12 cellular contexts compared by ENCODE assay signal in the genomic region with DNA sequence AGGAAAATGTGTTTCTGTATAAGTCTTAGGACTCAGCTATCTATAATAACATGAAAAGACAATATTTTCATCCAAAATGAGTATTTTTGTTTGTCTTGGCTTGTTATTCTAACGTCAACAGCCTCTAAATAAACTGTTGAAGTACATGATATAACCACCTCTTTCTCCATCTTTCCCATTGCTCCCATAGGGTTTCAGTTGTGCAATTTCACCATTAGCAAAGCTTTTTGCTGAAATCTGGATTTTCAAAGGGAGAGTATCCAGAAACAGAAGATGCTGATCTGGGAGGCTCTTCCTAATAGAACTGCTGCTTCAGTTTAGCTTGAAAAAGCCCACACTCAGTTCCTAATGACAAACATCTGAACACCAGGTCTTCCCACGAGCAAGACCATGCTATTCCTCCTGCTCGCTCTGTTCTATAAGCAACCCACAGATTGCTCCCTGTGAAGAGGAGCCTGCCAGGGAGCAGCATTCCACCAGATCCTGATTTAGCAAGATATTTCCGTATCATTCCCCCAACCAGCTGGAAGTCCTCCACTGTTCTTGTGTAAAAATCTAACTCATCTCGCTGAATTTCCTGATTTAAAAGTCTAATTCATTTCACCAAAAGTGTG. TPM values are rescaled to one million over a fixed set of nuclear protein-coding genes. Genes with fewer than 3 reads are reported as not detected.
A peak's percentile ranks its signal among the peaks of the same experiment; 100 is the strongest.
DNase-seq lines count a peak whose midpoint lies in the region; ATAC-seq, FAIRE-seq and TF ChIP-seq lines count a peak whose summit lies in the region.
"Not testable (repeated sequence)": the region's sequence is repeated elsewhere in the genome, so short reads cannot be mapped to it uniquely, and the experiment has no call there.
"Had no signal": no experiment of that assay in that cellular context is flagged by ENCODE, and none has a peak within 500 bp of the region (broad histone marks: within the 10 kb centered on the region; RNA-seq: fewer than 3 reads in every experiment).

No MANE protein-coding gene starts in this region.

- H3K27me3 ChIP-seq in IMR-90 (ENCODE audit: control insufficient read depth, insufficient read depth, low read length); dorsolateral prefrontal cortex; keratinocyte (ENCODE audit: control insufficient read depth, extremely low read depth, insufficient read depth, low read length); pancreas; uterus: not testable (repeated sequence)

- not testable (repeated sequence) for TF ChIP-seq RAD21 in IMR-90 (IDR thresholded peaks at IDR 0.05; ENCODE audit: low read length)

- dilution Hi-C loops in IMR-90 (cut with HindIII; ENCODE audit: low sequenced_read_pairs, unreplicated experiment); keratinocyte (cut with MboI; ENCODE audit: extremely low pct_ligation_motif_present, low sequenced_read_pairs): not testable (repeated sequence)

- H3K79me1 ChIP-seq in IMR-90 (ENCODE audit: low read depth in 1 of 2, low read length in 2 of 2) = not testable (repeated sequence)

- not testable (repeated sequence) for H3K4me3 ChIP-seq in IMR-90 (ENCODE audit: insufficient read depth, low read depth, low read length); keratinocyte (ENCODE audit: control insufficient read depth in 2 of 3, extremely low read depth in 1 of 3, insufficient read depth in 2 of 3, low read depth in 1 of 3, low read length in 3 of 3); pancreas; uterus
- H3K4me3 ChIP-seq in dorsolateral prefrontal cortex = peak overlapping the region in 1 of 59 donors; percentile 17

- ATAC-seq in IMR-90 (ENCODE audit: low read depth) (peak; percentile 38; the same call in 1 of the 2 replicates), Right ventricle myocardium inferior (peak; percentile 63), pancreas (peak in 3 of 4 donors; percentile 21 to 34 (median 32))

- TF ChIP-seq POLR2A in IMR-90 (IDR thresholded peaks at IDR 0.05; ENCODE audit: low read depth, low read length); uterus (IDR thresholded peaks at IDR 0.05): not testable (repeated sequence)

- peak; percentile 1 for DNase-seq in AG08395 (ENCODE audit: low spot score)
- peak; percentile 39 for DNase-seq in IMR-90
- peak in 6 of 10 donors; percentile 13 to 70 (median 61) for DNase-seq in dorsolateral prefrontal cortex
- DNase-seq in fibroblast of peridontal ligament (ENCODE audit: extremely low read depth) = peak; percentile 43
- peak; percentile 26 for DNase-seq in Right ventricle myocardium inferior (ENCODE audit: missing footprints)
- DNase-seq in keratinocyte (ENCODE audit: low read depth, low spot score); pancreas: not testable (repeated sequence)
- DNase-seq in uterus = peak; percentile 27 to 41

- POLR2A ChIA-PET in IMR-90 (lab: Charles Lee; ENCODE audit: unreplicated experiment) = not testable (repeated sequence)

- H4K91ac ChIP-seq in IMR-90 (ENCODE audit: insufficient read depth, low read depth, low read length) = not testable (repeated sequence)

- not testable (repeated sequence) for H2BK120ac ChIP-seq in IMR-90 (ENCODE audit: low read depth, low read length)

- H3K9me3 ChIP-seq in IMR-90 (ENCODE audit: control insufficient read depth, insufficient read depth, low read length); keratinocyte (ENCODE audit: control insufficient read depth, low read depth, low read length); pancreas; uterus: not testable (repeated sequence)

- in situ Hi-C loops in IMR-90 (cut with MboI; ENCODE audit: low sequenced_read_pairs) = not testable (repeated sequence)

- H2AK9ac ChIP-seq in IMR-90 (replicated peaks; ENCODE audit: low read depth, low read length, poor library complexity) = not testable (repeated sequence)

- not testable (repeated sequence) for TF ChIP-seq CTCF in IMR-90 (conservative IDR thresholded peaks at IDR 0.05; ENCODE audit: low read depth, low read length); dorsolateral prefrontal cortex (IDR thresholded peaks at IDR 0.05 in 54 of 56, conservative IDR thresholded peaks at IDR 0.05 in 2 of 56; ENCODE audit: low read depth in 1 of 56, partially characterized antibody in 56 of 56); keratinocyte (optimal IDR thresholded peaks at IDR 0.05 in 1 of 3, IDR thresholded peaks at IDR 0.05 in 1 of 3, conservative IDR thresholded peaks at IDR 0.05 in 1 of 3; ENCODE audit: extremely low read depth in 1 of 3, insufficient read depth in 2 of 3, low read length in 3 of 3); pancreas (IDR thresholded peaks at IDR 0.05); uterus (IDR thresholded peaks at IDR 0.05)

- not testable (repeated sequence) for H3K79me2 ChIP-seq in keratinocyte (ENCODE audit: control insufficient read depth, insufficient read depth, low read length)

- not testable (repeated sequence) for FAIRE-seq in keratinocyte (lab: Jason Lieb, UNC); pancreas (lab: Jason Lieb, UNC)

- intact Hi-C loops in IMR-90 (cut with micrococcal nuclease); dorsolateral prefrontal cortex (cut with DNase I); Right ventricle myocardium inferior (cut with DNase I); pancreas (cut with DNase I); uterus (cut with DNase I; ENCODE audit: low total_unique reads): not testable (repeated sequence)

- H3K23ac ChIP-seq in IMR-90 (ENCODE audit: low read depth, low read length) = not testable (repeated sequence)

- not testable (repeated sequence) for H2BK5ac ChIP-seq in IMR-90 (ENCODE audit: low read depth, low read length, poor library complexity, severe bottlenecking)

- not testable (repeated sequence) for H3K14ac ChIP-seq in IMR-90 (replicated peaks; ENCODE audit: low read depth, low read length)

- H3K27ac ChIP-seq in IMR-90 (ENCODE audit: insufficient read depth, low read length); keratinocyte (ENCODE audit: control insufficient read depth, insufficient read depth, low read length); pancreas: not testable (repeated sequence)
- H3K27ac ChIP-seq in dorsolateral prefrontal cortex (peak overlapping the region in 9 of 59 donors; percentile 0 to 56 (median 29)), uterus (peak overlapping the region in 1 of 2 donors; percentile 11)

- CTCF ChIA-PET in IMR-90 (lab: Yijun Ruan, JAX) = not testable (repeated sequence)

- H4K5ac ChIP-seq in IMR-90 (ENCODE audit: low read depth, low read length) = not testable (repeated sequence)

- not testable (repeated sequence) for H3K56ac ChIP-seq in IMR-90 (ENCODE audit: extremely low read depth, insufficient read depth, low read length)

- not testable (repeated sequence) for H4K8ac ChIP-seq in IMR-90 (ENCODE audit: low read depth in 2 of 2, low read length in 2 of 2)

- H3K4me2 ChIP-seq in IMR-90 (ENCODE audit: low read depth, low read length); keratinocyte (ENCODE audit: control insufficient read depth, extremely low read depth, insufficient read depth, low read depth, low read length): not testable (repeated sequence)

- WGBS in IMR-90 (ENCODE audit: extremely low coverage in 2 of 2, insufficient read length in 1 of 2), 2 experiments = 83% methylated on average over 2 of the region's 5 CpGs; no CpG with 5 or more reads in 1 of the 2 experiments
- WGBS in pancreas, 2 donors = 48 to 50% methylated on average over 4 of the region's 5 CpGs

- not testable (repeated sequence) for H4K20me1 ChIP-seq in IMR-90 (ENCODE audit: insufficient read depth, low read length); keratinocyte (ENCODE audit: control insufficient read depth, extremely low read depth, insufficient read depth, low read length)

- not testable (repeated sequence) for H3K18ac ChIP-seq in IMR-90 (ENCODE audit: low read depth, low read length)

- H2AFZ ChIP-seq in IMR-90 (replicated peaks; ENCODE audit: low read length, poor library complexity) = not testable (repeated sequence)
- peak overlapping the region; percentile 19 for H2AFZ ChIP-seq in keratinocyte (ENCODE audit: control insufficient read depth, low read length)

- H3K9ac ChIP-seq in IMR-90 (ENCODE audit: low read depth, low read length); keratinocyte (ENCODE audit: control insufficient read depth, extremely low read depth, insufficient read depth, low read length): not testable (repeated sequence)

- not testable (repeated sequence) for H3K4me1 ChIP-seq in IMR-90 (ENCODE audit: control insufficient read depth, insufficient read depth, low read length); keratinocyte (ENCODE audit: control insufficient read depth, extremely low read depth, insufficient read depth, low read length); pancreas; uterus

- H2BK20ac ChIP-seq in IMR-90 (ENCODE audit: low read depth, low read length) = not testable (repeated sequence)

- not testable (repeated sequence) for H2BK15ac ChIP-seq in IMR-90 (ENCODE audit: low read depth, low read length)

- not testable (repeated sequence) for H3K36me3 ChIP-seq in IMR-90 (ENCODE audit: control insufficient read depth, insufficient read depth, low read length); keratinocyte (ENCODE audit: control insufficient read depth in 2 of 2, extremely low read depth in 1 of 2, insufficient read depth in 2 of 2, low read length in 2 of 2); pancreas; uterus

- not testable (repeated sequence) for H2AK5ac ChIP-seq in IMR-90 (ENCODE audit: low read depth, low read length)

- not testable (repeated sequence) for H3K4ac ChIP-seq in IMR-90 (ENCODE audit: low read depth, low read length)

- not testable (repeated sequence) for H3K9me1 ChIP-seq in IMR-90 (ENCODE audit: insufficient read depth, low read length); keratinocyte (ENCODE audit: control insufficient read depth, extremely low read depth, insufficient read depth, low read length)

- BruUV-seq in IMR-90 (replicated peaks; lab: Mats Ljungman, UMichigan) = not testable (repeated sequence)

RNA-seq across cellular contexts. Expression of gene FOXD4L6, which starts 41.2 kb away (rescaled TPM):
- not detected in 2 replicates for total RNA-seq in IMR-90 (2012; rRNA removed)
- not detected in 2 replicates for polyA plus RNA-seq in IMR-90 (2012; rRNA removed)
- not detected in 2 replicates for polyA plus RNA-seq in IMR-90 (2012; cell fraction: cytosol; rRNA removed)
- polyA plus RNA-seq in IMR-90 (2012; cell fraction: nucleus; rRNA removed; ENCODE audit: low replicate concordance) = 0.12 TPM in 1 of 2 replicates, not detected in the other
- total RNA-seq in dorsolateral prefrontal cortex = 1 to 10 TPM in 79 of 120 experiments, under 1 TPM in 25, not detected in 16; 0.30 to 5.0 (median 1.7) TPM
- not detected for total RNA-seq in Right ventricle myocardium inferior
- 0.03 to 0.19 TPM in 2 of 3 replicates, not detected in the other for polyA plus RNA-seq in keratinocyte
- not detected for polyA plus RNA-seq in keratinocyte (2011; ENCODE audit: low read depth)
- not detected in 2 replicates for polyA plus RNA-seq in keratinocyte (2011; cell fraction: cytosol; rRNA removed)
- 0.24 and 0.34 TPM in 2 replicates for polyA plus RNA-seq in keratinocyte (2011; cell fraction: nucleus; rRNA removed)
- not detected in 2 replicates for polyA plus RNA-seq in keratinocyte (2012; ENCODE audit: low replicate concordance)
- 0.33 to 0.40 TPM in 2 of 3 replicates, not detected in the other for polyA minus RNA-seq in keratinocyte
- not detected for polyA minus RNA-seq in keratinocyte (2011; cell fraction: cytosol; rRNA and poly(A)+ RNA removed)
- polyA minus RNA-seq in keratinocyte (2011; cell fraction: nucleus; rRNA and poly(A)+ RNA removed) = 0.39 and 0.63 TPM in 2 replicates
- under 1 TPM in 1 of 6 donors, not detected in 5; 0.08 TPM for total RNA-seq in pancreas
- polyA plus RNA-seq in pancreas = under 1 TPM in 1 of 2 donors, not detected in 1; 0.05 TPM
- total RNA-seq in uterus = under 1 TPM in 1 of 4 donors, not detected in 3; 0.51 TPM
- total RNA-seq: CD8-positive, alpha-beta memory T cell; K562; Peyer's patch had no signal
- polyA plus RNA-seq: CD8-positive, alpha-beta memory T cell; GM23338; K562 had no signal
